2 cellular contexts compared by ENCODE assay signal in the genomic region with DNA sequence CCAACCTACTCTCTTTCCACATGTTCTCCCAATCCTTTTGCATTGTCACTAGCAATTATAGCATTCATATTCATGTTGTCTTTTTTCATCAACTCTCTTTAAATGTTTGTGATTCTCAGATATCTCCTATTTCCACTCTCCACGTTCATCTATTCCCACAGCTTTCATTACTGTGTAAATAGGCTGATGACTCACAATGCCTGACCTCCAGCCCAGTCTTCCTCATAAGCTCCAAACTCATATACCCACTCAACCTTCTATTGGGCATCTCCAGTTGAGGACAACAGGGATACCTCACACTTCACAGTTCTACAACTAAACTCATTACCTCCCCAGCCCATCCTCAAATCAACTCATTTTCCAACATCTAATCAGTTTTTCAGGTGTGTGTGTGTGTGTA.
TF ChIP-seq lines count a peak whose summit lies in the region.

No MANE protein-coding gene starts in this region.

TF ChIP-seq in IMR-90, 13 proteins besides CTCF, POLR2A, EP300 and RAD21:
- TF ChIP-seq FOS (IDR thresholded peaks at IDR 0.05; ENCODE audit: low read depth, low read length) (peak; percentile 70), MAFK (IDR thresholded peaks at IDR 0.05; ENCODE audit: low read depth, low read length) (no peak)

TF ChIP-seq in HepG2, 621 proteins besides CTCF, POLR2A, EP300 and RAD21:
- 0 out of 2 replicates have a peak, but pooled peaks have one; percentile 13 for TF ChIP-seq FOSL2 (CRISPR knock-in tag; IDR thresholded peaks at IDR 0.05)
- no peak for TF ChIP-seq ELK4 (CRISPR knock-in tag; IDR thresholded peaks at IDR 0.05; ENCODE audit: borderline replicate concordance)
- no peak for TF ChIP-seq ZNF329 (CRISPR knock-in tag; IDR thresholded peaks at IDR 0.05; ENCODE audit: low read depth)
